In the genomic region with DNA sequence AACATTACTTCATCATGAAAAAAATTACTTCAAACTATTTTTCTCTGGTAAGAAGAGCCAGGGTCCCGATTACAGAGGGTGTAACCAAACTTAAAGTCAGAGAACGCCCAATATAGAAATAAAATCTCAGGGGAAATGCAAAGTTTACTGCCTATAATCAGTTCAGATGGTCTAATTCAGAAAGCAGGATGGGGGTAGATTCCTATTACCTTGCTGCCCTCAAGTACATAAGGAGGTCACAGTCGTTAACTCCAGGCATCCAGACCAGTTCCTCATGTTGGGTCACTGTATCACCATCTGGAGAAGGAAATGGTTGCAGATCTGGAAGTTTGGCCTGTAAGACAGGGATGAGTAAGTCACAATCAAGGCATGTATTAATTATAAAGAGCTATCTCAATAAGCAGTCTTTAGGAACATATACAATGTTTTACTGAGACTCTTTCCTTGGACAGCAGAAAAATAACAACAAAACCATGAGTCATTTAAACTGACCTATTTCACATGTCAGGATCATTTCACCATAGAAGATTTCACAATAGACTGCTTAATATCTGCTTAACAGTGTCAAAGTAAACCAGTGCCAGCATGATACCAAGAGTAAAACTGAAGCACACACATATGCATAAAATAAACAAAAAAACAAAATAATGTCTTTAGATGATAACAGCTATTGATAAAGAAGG, we compare ENCODE assay signal across 8 cellular contexts.
A peak's percentile ranks its signal among the peaks of the same experiment; 100 is the strongest.
DNase-seq lines count a peak whose midpoint lies in the region; ATAC-seq and TF ChIP-seq lines count a peak whose summit lies in the region.

No MANE protein-coding gene starts in this region.

- H3K36me3 Mint-ChIP-seq in T-cell, result peaks cover 35% of the 10 kb centered on the region
- peaks cover 61% of the 10 kb centered on the region for H3K36me3 Mint-ChIP-seq in CD4-positive, alpha-beta T cell (ENCODE audit: low read depth)

- ATAC-seq in T-cell (replicated peaks in 1 of 4), result no peak
- ATAC-seq in HG02840 (IDR thresholded peaks at IDR 0.05; ENCODE audit: low FRiP score, unreplicated experiment), result no peak
- no peak for ATAC-seq in CD4-positive, alpha-beta T cell (ENCODE audit: poor library complexity)

- H3K4me3 Mint-ChIP-seq in T-cell, result no peak overlapping the region
- no peak overlapping the region for H3K4me3 Mint-ChIP-seq in CD4-positive, alpha-beta T cell

- H3K9me3 Mint-ChIP-seq in T-cell, result no peaks in the 10 kb centered on the region
- no peaks in the 10 kb centered on the region for H3K9me3 Mint-ChIP-seq in CD4-positive, alpha-beta T cell

- POLR2A ChIA-PET in T-cell (lab: Charles Lee), result no interaction called here
- POLR2A ChIA-PET in CD4-positive, alpha-beta T cell (lab: Charles Lee), result interaction anchor here (1.3 to 1.7 kb wide), 2 partner anchors 20 to 28 kb away, joined by 3 to 4 read pairs; no protein-coding TSS in a partner anchor

- H3K9me3 ChIP-seq in cardiac muscle cell (ENCODE audit: low read depth) (no peaks in the 10 kb centered on the region), stomach (no peaks in the 10 kb centered on the region)
- H3K9me3 ChIP-seq in CD4-positive, alpha-beta T cell (ENCODE audit: control insufficient read depth, low read length), result no peaks in the 10 kb centered on the region

- no peaks in the 10 kb centered on the region for H3K27me3 ChIP-seq in cardiac muscle cell
- no peaks in the 10 kb centered on the region for H3K27me3 ChIP-seq in stomach
- no peaks in the 10 kb centered on the region for H3K27me3 ChIP-seq in CD4-positive, alpha-beta T cell (ENCODE audit: control insufficient read depth, insufficient read depth, low read length)

- peaks cover 5 to 20% (median 8%) of the 10 kb centered on the region in 3 donors for H3K4me1 Mint-ChIP-seq in T-cell
- peaks cover 9% of the 10 kb centered on the region for H3K4me1 Mint-ChIP-seq in CD4-positive, alpha-beta T cell (ENCODE audit: low read depth)

- TF ChIP-seq EP300 in stomach (IDR thresholded peaks at IDR 0.05), result no peak

- H3K27me3 Mint-ChIP-seq in T-cell, result no peaks in the 10 kb centered on the region
- no peaks in the 10 kb centered on the region for H3K27me3 Mint-ChIP-seq in CD4-positive, alpha-beta T cell

- H3K4me1 ChIP-seq in cardiac muscle cell (ENCODE audit: low read depth), result peaks cover 12% of the 10 kb centered on the region
- H3K4me1 ChIP-seq in stomach, result peaks cover 0 to 23% (median 14%) of the 10 kb centered on the region in 4 donors

- H3K27ac ChIP-seq in cardiac muscle cell, result peak overlapping the region; percentile 2
- H3K27ac ChIP-seq in stomach, result peak overlapping the region in 3 of 5 donors; percentile 45 to 69 (median 46)
- no peak overlapping the region for H3K27ac ChIP-seq in CD4-positive, alpha-beta T cell (ENCODE audit: low read depth, low read length)

- H3K4me3 ChIP-seq in cardiac muscle cell, result no peak overlapping the region
- H3K4me3 ChIP-seq in stomach, result no peak overlapping the region

- CTCF ChIA-PET in T-cell (lab: Charles Lee), result no interaction called here
- CTCF ChIA-PET in CD4-positive, alpha-beta T cell (lab: Charles Lee), result no interaction called here

- intact Hi-C loops in stomach (cut with DNase I; ENCODE audit: low total_unique reads), result no loop called here
- intact Hi-C loops in CD4-positive, alpha-beta T cell (cut with DNase I, micrococcal nuclease), result no loop called here

- TF ChIP-seq POLR2A in stomach (IDR thresholded peaks at IDR 0.05), result no peak

- H3K36me3 ChIP-seq in cardiac muscle cell, result peaks cover 34% of the 10 kb centered on the region
- H3K36me3 ChIP-seq in stomach, result peaks cover 9 to 46% (median 39%) of the 10 kb centered on the region in 4 donors

- TF ChIP-seq CTCF in cardiac muscle cell (IDR thresholded peaks at IDR 0.05; ENCODE audit: low read depth, low read length), result no peak
- no peak for TF ChIP-seq CTCF in stomach (IDR thresholded peaks at IDR 0.05)
- TF ChIP-seq CTCF in CD4-positive, alpha-beta T cell (IDR thresholded peaks at IDR 0.05), result no peak

- 67 to 84% (median 74%) methylated on average over 3 of the region's 3 CpGs for WGBS in stomach, 5 donors

- DNase-seq in HCEC 1CT, result peak; percentile 85
- no peak for DNase-seq in T-cell
- peak in 1 of 2 donors; percentile 86 for DNase-seq in cardiac muscle cell (ENCODE audit: low read depth in 1 of 2, low spot score in 1 of 2)
- no peak for DNase-seq in stomach
- DNase-seq in D341Med (ENCODE audit: low spot score), result no peak
- no peak for DNase-seq in CD4-positive, alpha-beta T cell
- no peak for DNase-seq in islet precursor cell

- H3K27ac Mint-ChIP-seq in T-cell, result peak overlapping the region; percentile 37 to 45
- H3K27ac Mint-ChIP-seq in CD4-positive, alpha-beta T cell, result no peak overlapping the region
